Comparison of ENCODE assay signal across 29 cellular contexts in genomic region chr1:45848714-45849113, GRCh38.
"Had no signal": no experiment of that assay in that cellular context is flagged by ENCODE, and none has a peak within 500 bp of the region (broad histone marks: within the 10 kb centered on the region; RNA-seq: fewer than 3 reads in every experiment).

No MANE protein-coding gene starts in this region.

- H3K36me3 ChIP-seq: gastrocnemius medialis, right atrium auricular region, stomach, suprapubic skin, tibial artery, upper lobe of right lung, WERI-Rb-1 had no signal

- H2AFZ ChIP-seq: hepatocyte had no signal

- H3K4me3 ChIP-seq: body of pancreas, gastrocnemius medialis, hepatocyte, right atrium auricular region, stomach, suprapubic skin, tibial artery, upper lobe of right lung had no signal

- H3K4me3 Mint-ChIP-seq: activated CD4-positive, alpha-beta memory T cell treated with anti-CD3 and anti-CD28 coated beads, Interleukin-2, amount 10 ng/mL, durations not matched to agents 7 days and 5 days; activated CD4-positive, alpha-beta T cell treated with anti-CD3 and anti-CD28 coated beads, Interleukin-2, amount 10 ng/mL, durations not matched to agents 7 days and 5 days; activated T-cell treated with anti-CD3 and anti-CD28 coated beads, Interleukin-2, amount 50 U/mL, for 24 hours; activated T-helper 17 cell treated with anti-CD3 and anti-CD28 coated beads, Interleukin-2, amount 50 U/mL, for 72 hours; natural killer cell; stimulated activated naive B cell treated with anti-CD40 and anti-IgM and Interleukin-4, amounts not matched to agents 10 μg/mL and 1 μg/mL and 100 μg/mL, for 72 hours had no signal

- H3K4me1 Mint-ChIP-seq: activated T-helper 17 cell treated with anti-CD3 and anti-CD28 coated beads, Interleukin-2, amount 50 U/mL, for 72 hours; natural killer cell had no signal

- FAIRE-seq: colon, endometrium had no signal

- ATAC-seq: activated T-helper 17 cell treated with anti-CD3 and anti-CD28 coated beads, Interleukin-2, amount 50 U/mL, for 72 hours; body of pancreas; gastrocnemius medialis; left cardiac atrium; left ventricle myocardium superior; natural killer cell; stimulated activated naive B cell treated with anti-CD40 and anti-IgM and Interleukin-4, amounts not matched to agents 10 μg/mL and 1 μg/mL and 100 μg/mL, for 72 hours; upper lobe of right lung had no signal

- H3K9me3 ChIP-seq: body of pancreas, gastrocnemius medialis, tibial artery had no signal

- DNase-seq: activated CD4-positive, alpha-beta memory T cell treated with anti-CD3 and anti-CD28 coated beads, Interleukin-2, amount 10 ng/mL, durations not matched to agents 7 days and 5 days; activated CD4-positive, alpha-beta T cell treated with anti-CD3 and anti-CD28 coated beads, Interleukin-2, amount 10 ng/mL, durations not matched to agents 7 days and 5 days; activated CD4-positive, CD25-positive, alpha-beta regulatory T cell treated with anti-CD3 and anti-CD28 coated beads, Interleukin-2, amount 50 U/mL, for 72 hours; activated CD8-positive, alpha-beta memory T cell treated with anti-CD3 and anti-CD28 coated beads, Interleukin-2, amount 50 U/mL, for 48 hours; activated gamma-delta T cell treated with Interleukin-2 at 50 U/mL for 16 hours; activated naive CD4-positive, alpha-beta T cell treated with anti-CD3 and anti-CD28 coated beads, Interleukin-2, amount 50 U/mL, for 16 hours; activated T-cell treated with anti-CD3 and anti-CD28 coated beads, Interleukin-2, amount 50 U/mL, for 24 hours; amygdala; body of pancreas; dermis blood vessel endothelial cell; effector CD4-positive, alpha-beta T cell; gastrocnemius medialis; left cardiac atrium; left ventricle myocardium superior; midbrain; natural killer cell; stimulated activated CD4-positive, alpha-beta T cell treated with anti-CD3 and anti-CD28 coated beads, Interleukin-15, amount 100 ng/mL, for 24 hours; stimulated activated CD4-positive, alpha-beta T cell treated with anti-CD3 and anti-CD28 coated beads, Interleukin-2, amount 100 ng/mL, for 24 hours; stimulated activated naive B cell treated with anti-CD40 and anti-IgM and Interleukin-4, amounts not matched to agents 10 μg/mL and 1 μg/mL and 100 μg/mL, for 72 hours; tibial artery; upper lobe of right lung; WERI-Rb-1 had no signal

- H3K4me2 ChIP-seq: hepatocyte had no signal

- H3K27ac Mint-ChIP-seq: activated CD4-positive, alpha-beta memory T cell treated with anti-CD3 and anti-CD28 coated beads, Interleukin-2, amount 10 ng/mL, durations not matched to agents 7 days and 5 days; activated CD4-positive, alpha-beta T cell treated with anti-CD3 and anti-CD28 coated beads, Interleukin-2, amount 10 ng/mL, durations not matched to agents 7 days and 5 days; activated T-cell treated with anti-CD3 and anti-CD28 coated beads, Interleukin-2, amount 50 U/mL, for 24 hours; activated T-helper 17 cell treated with anti-CD3 and anti-CD28 coated beads, Interleukin-2, amount 50 U/mL, for 72 hours; natural killer cell; stimulated activated naive B cell treated with anti-CD40 and anti-IgM and Interleukin-4, amounts not matched to agents 10 μg/mL and 1 μg/mL and 100 μg/mL, for 72 hours had no signal

- H3K27me3 ChIP-seq: body of pancreas, gastrocnemius medialis, hepatocyte, right atrium auricular region, stomach, suprapubic skin, tibial artery, upper lobe of right lung had no signal

- H3K27ac ChIP-seq: body of pancreas, gastrocnemius medialis, hepatocyte, right atrium auricular region, stomach, suprapubic skin, tibial artery, upper lobe of right lung, WERI-Rb-1 had no signal

- H3K4me1 ChIP-seq: gastrocnemius medialis, right atrium auricular region, suprapubic skin, tibial artery, upper lobe of right lung had no signal

- H3K27me3 Mint-ChIP-seq: activated CD4-positive, alpha-beta memory T cell treated with anti-CD3 and anti-CD28 coated beads, Interleukin-2, amount 10 ng/mL, durations not matched to agents 7 days and 5 days; activated CD4-positive, alpha-beta T cell treated with anti-CD3 and anti-CD28 coated beads, Interleukin-2, amount 10 ng/mL, durations not matched to agents 7 days and 5 days; activated T-cell treated with anti-CD3 and anti-CD28 coated beads, Interleukin-2, amount 50 U/mL, for 24 hours; activated T-helper 17 cell treated with anti-CD3 and anti-CD28 coated beads, Interleukin-2, amount 50 U/mL, for 72 hours; stimulated activated naive B cell treated with anti-CD40 and anti-IgM and Interleukin-4, amounts not matched to agents 10 μg/mL and 1 μg/mL and 100 μg/mL, for 72 hours had no signal
